23 cellular contexts compared by ENCODE assay signal in genomic region chr20:16290358-16290757, GRCh38.
"Had no signal": no experiment of that assay in that cellular context is flagged by ENCODE, and none has a peak within 500 bp of the region (broad histone marks: within the 10 kb centered on the region; RNA-seq: fewer than 3 reads in every experiment).

No MANE protein-coding gene starts in this region.

- H3K4me1 ChIP-seq: gastrocnemius medialis, lower lobe of right lung, prostate gland, right atrium auricular region, sigmoid colon, stomach, thyroid gland, vagina had no signal

- H3K4me3 ChIP-seq: gastrocnemius medialis, hepatocyte, lower lobe of right lung, prostate gland, right atrium auricular region, sigmoid colon, stomach, thyroid gland, vagina had no signal

- H3K9me3 Mint-ChIP-seq: dendritic cell treated with granulocyte-macrophage colony-stimulating factor and Interleukin-4, amounts not matched to agents 40 ng/mL and 50 ng/mL, for 4 days; natural killer cell had no signal

- H3K79me2 ChIP-seq: hepatocyte had no signal

- H3K27ac ChIP-seq: gastrocnemius medialis, hepatocyte, lower lobe of right lung, prostate gland, right atrium auricular region, sigmoid colon, stomach, thyroid gland, vagina had no signal

- H3K36me3 Mint-ChIP-seq: natural killer cell; stimulated activated effector memory CD8-positive, alpha-beta T cell treated with anti-CD3 and anti-CD28 coated beads, Interleukin-12 subunit alpha, Interleukin-12 subunit beta, amount 100 ng/mL, for 72 hours had no signal

- ATAC-seq: gastrocnemius medialis; left ventricle myocardium superior; lower lobe of right lung; natural killer cell; stimulated activated effector memory CD8-positive, alpha-beta T cell treated with anti-CD3 and anti-CD28 coated beads, Interleukin-12 subunit alpha, Interleukin-12 subunit beta, amount 100 ng/mL, for 72 hours had no signal

- H3K27ac Mint-ChIP-seq: dendritic cell treated with granulocyte-macrophage colony-stimulating factor and Interleukin-4, amounts not matched to agents 40 ng/mL and 50 ng/mL, for 4 days; immature natural killer cell; natural killer cell; stimulated activated effector memory CD8-positive, alpha-beta T cell treated with anti-CD3 and anti-CD28 coated beads, Interleukin-12 subunit alpha, Interleukin-12 subunit beta, amount 100 ng/mL, for 72 hours had no signal

- H3K4me1 Mint-ChIP-seq: natural killer cell; stimulated activated effector memory CD8-positive, alpha-beta T cell treated with anti-CD3 and anti-CD28 coated beads, Interleukin-12 subunit alpha, Interleukin-12 subunit beta, amount 100 ng/mL, for 72 hours had no signal

- H3K4me2 ChIP-seq: hepatocyte had no signal

- H3K27me3 Mint-ChIP-seq: dendritic cell treated with granulocyte-macrophage colony-stimulating factor and Interleukin-4, amounts not matched to agents 40 ng/mL and 50 ng/mL, for 4 days had no signal

- H3K4me3 Mint-ChIP-seq: dendritic cell treated with granulocyte-macrophage colony-stimulating factor and Interleukin-4, amounts not matched to agents 40 ng/mL and 50 ng/mL, for 4 days; immature natural killer cell; natural killer cell; stimulated activated effector memory CD8-positive, alpha-beta T cell treated with anti-CD3 and anti-CD28 coated beads, Interleukin-12 subunit alpha, Interleukin-12 subunit beta, amount 100 ng/mL, for 72 hours had no signal

- H3K27me3 ChIP-seq: gastrocnemius medialis, hepatocyte, right atrium auricular region, sigmoid colon, stomach, thyroid gland, vagina had no signal

- H3K9me3 ChIP-seq: gastrocnemius medialis, lower lobe of right lung, prostate gland, right atrium auricular region, sigmoid colon, stomach, thyroid gland, vagina had no signal

- H2AFZ ChIP-seq: hepatocyte had no signal

- DNase-seq: effector memory CD4-positive, alpha-beta T cell; foreskin fibroblast; gastrocnemius medialis; head of caudate nucleus; immature natural killer cell; islet precursor cell; kidney glomerular epithelial cell; left ventricle myocardium superior; lower lobe of right lung; natural killer cell; sigmoid colon; stimulated activated CD4-positive, alpha-beta T cell treated with anti-CD3 and anti-CD28 coated beads, Interleukin-2, amount 100 ng/mL, for 24 hours; stimulated activated CD4-positive, alpha-beta T cell treated with anti-CD3 and anti-CD28 coated beads, Interleukin-4, amount 100 ng/mL, for 24 hours; stimulated activated naive CD4-positive, alpha-beta T cell treated with Interleukin-2 at 50 U/mL for 16 hours; stomach; thyroid gland; trophoblast cell had no signal

- H3K36me3 ChIP-seq: gastrocnemius medialis, lower lobe of right lung, prostate gland, right atrium auricular region, thyroid gland, vagina had no signal
